28 cellular contexts compared by ENCODE assay signal in genomic region chr22:48319321-48320047, GRCh38.
DNase-seq lines count a peak whose midpoint lies in the region; ATAC-seq and TF ChIP-seq lines count a peak whose summit lies in the region.
"Had no signal": no experiment of that assay in that cellular context is flagged by ENCODE, and none has a peak within 500 bp of the region (broad histone marks: within the 10 kb centered on the region; RNA-seq: fewer than 3 reads in every experiment).

No MANE protein-coding gene starts in this region.

- H3K27ac ChIP-seq in left lung (no peak overlapping the region), osteoblast (ENCODE audit: low read depth, low read length) (no peak overlapping the region)
- H3K27ac ChIP-seq: 22Rv1, C4-2B, KMS-11 had no signal

- no peak overlapping the region for H2AFZ ChIP-seq in osteoblast (ENCODE audit: low read length)

- intact Hi-C loops in left lung (cut with DNase I), result no loop called here

- peak; percentile 33 for DNase-seq in activated effector memory CD4-positive, alpha-beta T cell treated with anti-CD3 and anti-CD28 coated beads, Interleukin-2, amount 50 U/mL, for 16 hours
- no peak for DNase-seq in activated effector memory CD4-positive, alpha-beta T cell treated with Interleukin-2 at 50 U/mL for 16 hours
- peak; percentile 31 for DNase-seq in H7
- DNase-seq in left lung, result peak; percentile 20 to 68
- peak; percentile 44 for DNase-seq in osteoblast (ENCODE audit: insufficient read length, low spot score, missing footprints)
- no peak for DNase-seq in DMS153 treated with DMSO at 0.1 percent for 48 hours (lab: John Stamatoyannopoulos, UW; ENCODE audit: unreplicated experiment)
- DNase-seq in stimulated activated CD4-positive, alpha-beta T cell treated with anti-CD3 and anti-CD28 coated beads, Interleukin-2, amount 100 ng/mL, for 48 hours, result no peak
- DNase-seq: Caco-2; CD8-positive, alpha-beta T cell; DMS79; EL; GF-D8; GOT3; HCEC 1CT; MM.1S; NCI-H1417; NCI-H1694; NCI-H2029 treated with DMSO at 0.1 percent for 48 hours; NCI-H446 treated with DMSO at 0.1 percent for 48 hours; NCI-H526; NCI-H82; NK-92 treated with Interleukin-12 subunit alpha and Interleukin-12 subunit beta, amount 100 ng/mL, for 24 hours; RPMI8226; SIG-M5 had no signal

- H3K79me2 ChIP-seq in osteoblast (ENCODE audit: insufficient read depth, low read length), result no peaks in the 10 kb centered on the region

- no peaks in the 10 kb centered on the region for H3K27me3 ChIP-seq in H7 (ENCODE audit: control insufficient read depth, insufficient read depth, low read length)
- no peaks in the 10 kb centered on the region for H3K27me3 ChIP-seq in left lung
- H3K27me3 ChIP-seq in osteoblast (ENCODE audit: insufficient read depth, low read length), result no peaks in the 10 kb centered on the region

- H3K4me1 ChIP-seq in left lung (no peaks in the 10 kb centered on the region), osteoblast (ENCODE audit: insufficient read depth, low read length) (no peaks in the 10 kb centered on the region)
- H3K4me1 ChIP-seq: Caco-2 had no signal

- ATAC-seq in left lung (no peak), GM21825 (IDR thresholded peaks at IDR 0.05; ENCODE audit: unreplicated experiment) (no peak)
- ATAC-seq: CD8-positive, alpha-beta T cell had no signal

- H4K20me1 ChIP-seq in osteoblast (ENCODE audit: insufficient read depth, low read length), result no peaks in the 10 kb centered on the region

- TF ChIP-seq CTCF in left lung (IDR thresholded peaks at IDR 0.05), result no peak
- no peak for TF ChIP-seq CTCF in osteoblast (IDR thresholded peaks at IDR 0.05; ENCODE audit: extremely low read depth, low read depth, low read length)

- H3K36me3 ChIP-seq in H7 (replicated peaks; ENCODE audit: control insufficient read depth, insufficient read depth, low read length), result no peaks in the 10 kb centered on the region
- no peaks in the 10 kb centered on the region for H3K36me3 ChIP-seq in left lung
- no peaks in the 10 kb centered on the region for H3K36me3 ChIP-seq in osteoblast (ENCODE audit: insufficient read depth, low read length)

- H3K4me2 ChIP-seq in osteoblast (ENCODE audit: insufficient read depth, low read length), result no peak overlapping the region
- H3K4me2 ChIP-seq: KMS-11 had no signal

- H3K4me3 ChIP-seq in H7 (ENCODE audit: insufficient read depth, low read depth, low read length) (no peak overlapping the region), left lung (no peak overlapping the region), osteoblast (ENCODE audit: insufficient read depth, low read length) (no peak overlapping the region)

- H3K9me3 ChIP-seq in left lung (no peaks in the 10 kb centered on the region), osteoblast (ENCODE audit: low read depth, low read length) (peaks cover 3% of the 10 kb centered on the region)
- H3K9me3 ChIP-seq: Caco-2 had no signal

Comparison
In these comparisons a context has a peak if more than half of its experiments do, and no peak if none do; other contexts are left out.
1. DNase-seq: peak in activated effector memory CD4-positive, alpha-beta T cell treated with anti-CD3 and anti-CD28 coated beads, Interleukin-2, amount 50 U/mL, for 16 hours (single experiment), H7 (single experiment), left lung (2 of 2) and osteoblast (single experiment); none in activated effector memory CD4-positive, alpha-beta T cell treated with Interleukin-2 at 50 U/mL for 16 hours (single experiment), DMS153 treated with DMSO at 0.1 percent for 48 hours (single experiment) and stimulated activated CD4-positive, alpha-beta T cell treated with anti-CD3 and anti-CD28 coated beads, Interleukin-2, amount 100 ng/mL, for 48 hours (0 of 2).